In genomic region chr19:30017172-30017571, GRCh38 we compare ENCODE assay signal across 19 cellular contexts.
DNase-seq lines count a peak whose midpoint lies in the region; ATAC-seq lines count a peak whose summit lies in the region.
"Had no signal": no experiment of that assay in that cellular context is flagged by ENCODE, and none has a peak within 500 bp of the region (broad histone marks: within the 10 kb centered on the region; RNA-seq: fewer than 3 reads in every experiment).

No MANE protein-coding gene starts in this region.

- H3K9me3 Mint-ChIP-seq in activated T-helper 17 cell treated with anti-CD3 and anti-CD28 coated beads, Interleukin-2, amount 50 U/mL, for 72 hours, result no peaks in the 10 kb centered on the region
- H3K9me3 Mint-ChIP-seq: activated naive CD4-positive, alpha-beta T cell treated with anti-CD3 and anti-CD28 coated beads, Interleukin-2, amount 10 ng/mL, durations not matched to agents 7 days and 5 days; IgD-negative memory B cell had no signal

- H3K4me1 Mint-ChIP-seq in activated T-helper 17 cell treated with anti-CD3 and anti-CD28 coated beads, Interleukin-2, amount 50 U/mL, for 72 hours, result peaks cover 5% of the 10 kb centered on the region
- H3K4me1 Mint-ChIP-seq: activated naive CD4-positive, alpha-beta T cell treated with anti-CD3 and anti-CD28 coated beads, Interleukin-2, amount 10 ng/mL, durations not matched to agents 7 days and 5 days; endodermal cell had no signal

- peak; percentile 84 for ATAC-seq in GM18499 (IDR thresholded peaks at IDR 0.05; ENCODE audit: insufficient read depth, unreplicated experiment)
- ATAC-seq in GM21447 (IDR thresholded peaks at IDR 0.05; ENCODE audit: unreplicated experiment), result peak; percentile 70
- ATAC-seq in HG03103 (IDR thresholded peaks at IDR 0.05; ENCODE audit: low read depth, unreplicated experiment), result peak; percentile 70
- no peak for ATAC-seq in activated T-helper 17 cell treated with anti-CD3 and anti-CD28 coated beads, Interleukin-2, amount 50 U/mL, for 72 hours (replicated peaks)
- ATAC-seq: left lung, T-helper 17 cell had no signal

- DNase-seq in activated T-cell treated with anti-CD3 and anti-CD28 coated beads for 4 hours (no peak), cerebellar nuclear complex (lab: John Stamatoyannopoulos, UW) (no peak), ecto neural progenitor cell (ENCODE audit: low spot score) (no peak), NCI-H1930 (lab: John Stamatoyannopoulos, UW) (no peak)
- DNase-seq: activated CD4-positive, alpha-beta T cell treated with anti-CD3 and anti-CD28 coated beads for 1 hour; activated CD8-positive, alpha-beta memory T cell treated with anti-CD3 and anti-CD28 coated beads, Interleukin-2, amount 50 U/mL, for 48 hours; activated naive CD4-positive, alpha-beta T cell treated with anti-CD3 and anti-CD28 coated beads, Interleukin-2, amount 10 ng/mL, durations not matched to agents 7 days and 5 days; DMS 273 treated with DMSO at 0.1 percent for 48 hours; endodermal cell; left lung; NCI-H1417; NCI-H226; SHP77; T-helper 17 cell had no signal

- peaks cover 65% of the 10 kb centered on the region for H3K36me3 Mint-ChIP-seq in activated T-helper 17 cell treated with anti-CD3 and anti-CD28 coated beads, Interleukin-2, amount 50 U/mL, for 72 hours (ENCODE audit: low read depth)

- H3K4me3 Mint-ChIP-seq in activated T-helper 17 cell treated with anti-CD3 and anti-CD28 coated beads, Interleukin-2, amount 50 U/mL, for 72 hours, result no peak overlapping the region
- H3K4me3 Mint-ChIP-seq: activated naive CD4-positive, alpha-beta T cell treated with anti-CD3 and anti-CD28 coated beads, Interleukin-2, amount 10 ng/mL, durations not matched to agents 7 days and 5 days; endodermal cell; IgD-negative memory B cell; T-helper 17 cell had no signal

- no peaks in the 10 kb centered on the region for H3K27me3 Mint-ChIP-seq in activated T-helper 17 cell treated with anti-CD3 and anti-CD28 coated beads, Interleukin-2, amount 50 U/mL, for 72 hours
- H3K27me3 Mint-ChIP-seq: activated naive CD4-positive, alpha-beta T cell treated with anti-CD3 and anti-CD28 coated beads, Interleukin-2, amount 10 ng/mL, durations not matched to agents 7 days and 5 days; IgD-negative memory B cell; T-helper 17 cell had no signal

- peak overlapping the region; percentile 0 for H3K27ac Mint-ChIP-seq in activated T-helper 17 cell treated with anti-CD3 and anti-CD28 coated beads, Interleukin-2, amount 50 U/mL, for 72 hours
- H3K27ac Mint-ChIP-seq: activated naive CD4-positive, alpha-beta T cell treated with anti-CD3 and anti-CD28 coated beads, Interleukin-2, amount 10 ng/mL, durations not matched to agents 7 days and 5 days; endodermal cell; IgD-negative memory B cell; T-helper 17 cell had no signal
